In the genomic region with DNA sequence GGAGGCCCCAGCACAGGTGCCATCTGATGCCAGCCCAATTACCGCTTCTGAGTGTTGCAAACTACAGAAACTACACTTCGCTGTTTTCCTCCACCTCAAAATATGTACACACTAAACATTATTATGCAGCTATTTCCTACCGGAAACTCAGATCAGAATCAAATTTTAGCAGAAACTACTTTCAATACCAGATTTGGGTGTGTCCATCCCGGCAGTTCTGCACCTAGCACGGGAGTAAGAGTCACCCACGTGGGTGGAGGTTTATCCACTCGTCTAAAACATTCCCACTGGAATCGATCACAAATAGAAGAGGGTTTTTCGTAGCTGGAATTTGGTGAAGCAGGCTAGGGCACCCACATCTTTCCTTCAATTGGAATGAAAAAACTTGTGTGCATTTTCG, we compare ENCODE assay signal across 1 cellular context.
TF ChIP-seq lines count a peak whose summit lies in the region.

No MANE protein-coding gene starts in this region.

TF ChIP-seq in WTC11, 78 proteins besides CTCF, POLR2A, EP300 and RAD21 (continued from another document):
- TF ChIP-seq, protein P1, sequence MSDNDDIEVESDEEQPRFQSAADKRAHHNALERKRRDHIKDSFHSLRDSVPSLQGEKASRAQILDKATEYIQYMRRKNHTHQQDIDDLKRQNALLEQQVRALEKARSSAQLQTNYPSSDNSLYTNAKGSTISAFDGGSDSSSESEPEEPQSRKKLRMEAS (CRISPR knock-in tag; IDR thresholded peaks at IDR 0.05): no peak
- TF ChIP-seq AR (CRISPR knock-in tag; IDR thresholded peaks at IDR 0.05): no peak
- no peak for TF ChIP-seq STAT6 (CRISPR knock-in tag; conservative IDR thresholded peaks at IDR 0.05; ENCODE audit: low read depth)
- TF ChIP-seq, protein P2, sequence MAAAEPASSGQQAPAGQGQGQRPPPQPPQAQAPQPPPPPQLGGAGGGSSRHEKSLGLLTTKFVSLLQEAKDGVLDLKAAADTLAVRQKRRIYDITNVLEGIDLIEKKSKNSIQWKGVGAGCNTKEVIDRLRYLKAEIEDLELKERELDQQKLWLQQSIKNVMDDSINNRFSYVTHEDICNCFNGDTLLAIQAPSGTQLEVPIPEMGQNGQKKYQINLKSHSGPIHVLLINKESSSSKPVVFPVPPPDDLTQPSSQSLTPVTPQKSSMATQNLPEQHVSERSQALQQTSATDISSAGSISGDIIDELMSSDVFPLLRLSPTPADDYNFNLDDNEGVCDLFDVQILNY (CRISPR knock-in tag; IDR thresholded peaks at IDR 0.05): no peak
- TF ChIP-seq JAZF1 (CRISPR knock-in tag; IDR thresholded peaks at IDR 0.05): no peak
- TF ChIP-seq NFATC4 (CRISPR knock-in tag; IDR thresholded peaks at IDR 0.05): no peak
- TF ChIP-seq, protein P3, sequence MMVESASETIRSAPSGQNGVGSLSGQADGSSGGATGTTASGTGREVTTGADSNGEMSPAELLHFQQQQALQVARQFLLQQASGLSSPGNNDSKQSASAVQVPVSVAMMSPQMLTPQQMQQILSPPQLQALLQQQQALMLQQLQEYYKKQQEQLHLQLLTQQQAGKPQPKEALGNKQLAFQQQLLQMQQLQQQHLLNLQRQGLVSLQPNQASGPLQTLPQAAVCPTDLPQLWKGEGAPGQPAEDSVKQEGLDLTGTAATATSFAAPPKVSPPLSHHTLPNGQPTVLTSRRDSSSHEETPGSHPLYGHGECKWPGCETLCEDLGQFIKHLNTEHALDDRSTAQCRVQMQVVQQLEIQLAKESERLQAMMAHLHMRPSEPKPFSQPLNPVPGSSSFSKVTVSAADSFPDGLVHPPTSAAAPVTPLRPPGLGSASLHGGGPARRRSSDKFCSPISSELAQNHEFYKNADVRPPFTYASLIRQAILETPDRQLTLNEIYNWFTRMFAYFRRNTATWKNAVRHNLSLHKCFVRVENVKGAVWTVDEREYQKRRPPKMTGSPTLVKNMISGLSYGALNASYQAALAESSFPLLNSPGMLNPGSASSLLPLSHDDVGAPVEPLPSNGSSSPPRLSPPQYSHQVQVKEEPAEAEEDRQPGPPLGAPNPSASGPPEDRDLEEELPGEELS (CRISPR knock-in tag; IDR thresholded peaks at IDR 0.05): no peak
- TF ChIP-seq MXD4 (CRISPR knock-in tag; IDR thresholded peaks at IDR 0.05; ENCODE audit: borderline replicate concordance): no peak
- no peak for TF ChIP-seq RORB (CRISPR knock-in tag; IDR thresholded peaks at IDR 0.05)
